In the genomic region with DNA sequence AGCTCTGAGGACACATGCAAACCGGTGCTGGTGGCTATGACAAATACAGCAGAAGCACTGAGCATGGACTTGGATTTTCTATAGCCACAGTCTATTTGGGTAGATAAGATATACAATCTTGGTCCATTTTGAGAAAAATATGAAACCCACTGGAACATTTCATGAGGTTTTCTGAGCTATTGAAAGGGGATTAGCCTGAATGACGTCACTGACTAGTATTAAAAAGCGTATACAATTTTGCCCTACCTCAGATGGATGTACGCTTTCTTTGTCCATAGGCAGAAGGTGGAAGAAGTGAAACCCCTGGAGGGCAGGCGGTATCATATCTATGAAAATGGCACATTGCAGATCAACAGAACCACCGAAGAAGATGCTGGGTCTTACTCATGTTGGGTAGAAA, we compare ENCODE assay signal across 2 cellular contexts.
A peak's percentile ranks its signal among the peaks of the same experiment; 100 is the strongest.
TF ChIP-seq lines count a peak whose summit lies in the region.

No MANE protein-coding gene starts in this region.

TF ChIP-seq in HepG2, 621 proteins besides CTCF, POLR2A, EP300 and RAD21 (continued from another document):
- TF ChIP-seq, protein P1, sequence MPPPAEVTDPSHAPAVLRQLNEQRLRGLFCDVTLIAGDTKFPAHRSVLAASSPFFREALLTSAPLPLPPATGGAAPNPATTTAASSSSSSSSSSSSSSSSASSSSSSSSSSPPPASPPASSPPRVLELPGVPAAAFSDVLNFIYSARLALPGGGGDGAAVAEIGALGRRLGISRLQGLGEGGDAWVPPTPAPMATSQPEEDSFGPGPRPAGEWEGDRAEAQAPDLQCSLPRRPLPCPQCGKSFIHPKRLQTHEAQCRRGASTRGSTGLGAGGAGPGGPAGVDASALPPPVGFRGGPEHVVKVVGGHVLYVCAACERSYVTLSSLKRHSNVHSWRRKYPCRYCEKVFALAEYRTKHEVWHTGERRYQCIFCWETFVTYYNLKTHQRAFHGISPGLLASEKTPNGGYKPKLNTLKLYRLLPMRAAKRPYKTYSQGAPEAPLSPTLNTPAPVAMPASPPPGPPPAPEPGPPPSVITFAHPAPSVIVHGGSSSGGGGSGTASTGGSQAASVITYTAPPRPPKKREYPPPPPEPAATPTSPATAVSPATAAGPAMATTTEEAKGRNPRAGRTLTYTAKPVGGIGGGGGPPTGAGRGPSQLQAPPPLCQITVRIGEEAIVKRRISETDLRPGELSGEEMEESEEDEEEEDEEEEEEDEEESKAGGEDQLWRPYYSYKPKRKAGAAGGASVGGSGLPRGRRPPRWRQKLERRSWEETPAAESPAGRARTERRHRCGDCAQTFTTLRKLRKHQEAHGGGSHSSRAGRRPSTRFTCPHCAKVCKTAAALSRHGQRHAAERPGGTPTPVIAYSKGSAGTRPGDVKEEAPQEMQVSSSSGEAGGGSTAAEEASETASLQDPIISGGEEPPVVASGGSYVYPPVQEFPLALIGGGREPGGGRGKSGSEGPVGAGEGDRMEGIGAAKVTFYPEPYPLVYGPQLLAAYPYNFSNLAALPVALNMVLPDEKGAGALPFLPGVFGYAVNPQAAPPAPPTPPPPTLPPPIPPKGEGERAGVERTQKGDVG (CRISPR knock-in tag; IDR thresholded peaks at IDR 0.05; ENCODE audit: borderline replicate concordance) = no peak
- TF ChIP-seq ATF7 (IDR thresholded peaks at IDR 0.05) (peak; percentile 96), ATF7 (CRISPR knock-in tag; IDR thresholded peaks at IDR 0.05) (no peak), ZNF563 (CRISPR knock-in tag; IDR thresholded peaks at IDR 0.05) (no peak), KDM6A (CRISPR knock-in tag; IDR thresholded peaks at IDR 0.05; ENCODE audit: low read depth) (no peak), IKZF4 (CRISPR knock-in tag; IDR thresholded peaks at IDR 0.05; ENCODE audit: borderline replicate concordance, low read depth, not compliant biosample characterization) (no peak), CREB1 (IDR thresholded peaks at IDR 0.05) (peak; percentile 93), CREB1 (CRISPR knock-in tag; IDR thresholded peaks at IDR 0.05) (no peak), PHB2 (IDR thresholded peaks at IDR 0.05; ENCODE audit: partially characterized antibody) (no peak), KDM1A (CRISPR knock-in tag; IDR thresholded peaks at IDR 0.05) (no peak), LCORL (IDR thresholded peaks at IDR 0.05) (no peak), LCORL (CRISPR knock-in tag; IDR thresholded peaks at IDR 0.05) (no peak), PAWR (CRISPR knock-in tag; IDR thresholded peaks at IDR 0.05; ENCODE audit: borderline replicate concordance) (no peak), NFIB (CRISPR knock-in tag; IDR thresholded peaks at IDR 0.05; ENCODE audit: borderline replicate concordance) (no peak), MEIS1 (CRISPR knock-in tag; IDR thresholded peaks at IDR 0.05; ENCODE audit: borderline replicate concordance) (no peak), MZF1 (CRISPR knock-in tag; IDR thresholded peaks at IDR 0.05; ENCODE audit: borderline replicate concordance) (no peak), NFKB2 (CRISPR knock-in tag; IDR thresholded peaks at IDR 0.05; ENCODE audit: borderline replicate concordance) (no peak), ONECUT2 (CRISPR knock-in tag; IDR thresholded peaks at IDR 0.05) (no peak)
- TF ChIP-seq, protein P2, sequence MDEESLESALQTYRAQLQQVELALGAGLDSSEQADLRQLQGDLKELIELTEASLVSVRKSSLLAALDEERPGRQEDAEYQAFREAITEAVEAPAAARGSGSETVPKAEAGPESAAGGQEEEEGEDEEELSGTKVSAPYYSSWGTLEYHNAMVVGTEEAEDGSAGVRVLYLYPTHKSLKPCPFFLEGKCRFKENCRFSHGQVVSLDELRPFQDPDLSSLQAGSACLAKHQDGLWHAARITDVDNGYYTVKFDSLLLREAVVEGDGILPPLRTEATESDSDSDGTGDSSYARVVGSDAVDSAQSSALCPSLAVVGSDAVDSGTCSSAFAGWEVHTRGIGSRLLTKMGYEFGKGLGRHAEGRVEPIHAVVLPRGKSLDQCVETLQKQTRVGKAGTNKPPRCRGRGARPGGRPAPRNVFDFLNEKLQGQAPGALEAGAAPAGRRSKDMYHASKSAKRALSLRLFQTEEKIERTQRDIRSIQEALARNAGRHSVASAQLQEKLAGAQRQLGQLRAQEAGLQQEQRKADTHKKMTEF (CRISPR knock-in tag; IDR thresholded peaks at IDR 0.05) = no peak

TF ChIP-seq in HEK293, 187 proteins besides CTCF, POLR2A, EP300 and RAD21 (continued from another document):
- TF ChIP-seq, protein P3, sequence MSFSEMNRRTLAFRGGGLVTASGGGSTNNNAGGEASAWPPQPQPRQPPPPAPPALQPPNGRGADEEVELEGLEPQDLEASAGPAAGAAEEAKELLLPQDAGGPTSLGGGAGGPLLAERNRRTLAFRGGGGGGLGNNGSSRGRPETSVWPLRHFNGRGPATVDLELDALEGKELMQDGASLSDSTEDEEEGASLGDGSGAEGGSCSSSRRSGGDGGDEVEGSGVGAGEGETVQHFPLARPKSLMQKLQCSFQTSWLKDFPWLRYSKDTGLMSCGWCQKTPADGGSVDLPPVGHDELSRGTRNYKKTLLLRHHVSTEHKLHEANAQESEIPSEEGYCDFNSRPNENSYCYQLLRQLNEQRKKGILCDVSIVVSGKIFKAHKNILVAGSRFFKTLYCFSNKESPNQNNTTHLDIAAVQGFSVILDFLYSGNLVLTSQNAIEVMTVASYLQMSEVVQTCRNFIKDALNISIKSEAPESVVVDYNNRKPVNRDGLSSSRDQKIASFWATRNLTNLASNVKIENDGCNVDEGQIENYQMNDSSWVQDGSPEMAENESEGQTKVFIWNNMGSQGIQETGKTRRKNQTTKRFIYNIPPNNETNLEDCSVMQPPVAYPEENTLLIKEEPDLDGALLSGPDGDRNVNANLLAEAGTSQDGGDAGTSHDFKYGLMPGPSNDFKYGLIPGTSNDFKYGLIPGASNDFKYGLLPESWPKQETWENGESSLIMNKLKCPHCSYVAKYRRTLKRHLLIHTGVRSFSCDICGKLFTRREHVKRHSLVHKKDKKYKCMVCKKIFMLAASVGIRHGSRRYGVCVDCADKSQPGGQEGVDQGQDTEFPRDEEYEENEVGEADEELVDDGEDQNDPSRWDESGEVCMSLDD (tag by site-specific recombination; IDR thresholded peaks at IDR 0.05) = no peak
